In genomic region chr3:193932576-193932975, GRCh38 we compare ENCODE assay signal across 33 cellular contexts.
"Had no signal": no experiment of that assay in that cellular context is flagged by ENCODE, and none has a peak within 500 bp of the region (broad histone marks: within the 10 kb centered on the region; RNA-seq: fewer than 3 reads in every experiment).

No MANE protein-coding gene starts in this region.

- H3K4me3 ChIP-seq: adrenal gland, body of pancreas, breast epithelium had no signal

- FAIRE-seq: astrocyte, colon had no signal

- H3K27ac ChIP-seq: adrenal gland, body of pancreas, brain microvascular endothelial cell, breast epithelium, WERI-Rb-1 had no signal

- H3K9me3 ChIP-seq: adrenal gland, body of pancreas, breast epithelium had no signal

- ATAC-seq: activated CD4-positive, alpha-beta T cell treated with anti-CD3 and anti-CD28 coated beads for 36 hours; activated CD4-positive, CD25-positive, alpha-beta regulatory T cell treated with anti-CD3 and anti-CD28 coated beads, Interleukin-2, amount 50 U/mL, for 24 hours; activated CD8-positive, alpha-beta memory T cell treated with anti-CD3 and anti-CD28 coated beads, Interleukin-2, amount 10 ng/mL, durations not matched to agents 7 days and 5 days; activated CD8-positive, alpha-beta T cell treated with anti-CD3 and anti-CD28 coated beads, Interleukin-2, amount 10 ng/mL, durations not matched to agents 7 days and 5 days; activated naive CD4-positive, alpha-beta T cell treated with anti-CD3 and anti-CD28 coated beads, Interleukin-2, amount 50 U/mL, for 72 hours; body of pancreas; WTC11 had no signal

- H3K27me3 ChIP-seq: adrenal gland, body of pancreas, breast epithelium had no signal

- H3K36me3 ChIP-seq: adrenal gland, brain microvascular endothelial cell, breast epithelium, WERI-Rb-1 had no signal

- DNase-seq: activated CD4-positive, alpha-beta memory T cell treated with anti-CD3 and anti-CD28 coated beads, Interleukin-2, amount 10 ng/mL, durations not matched to agents 7 days and 5 days; activated CD4-positive, alpha-beta T cell treated with anti-CD3 and anti-CD28 coated beads for 1 hour; activated CD4-positive, alpha-beta T cell treated with anti-CD3 and anti-CD28 coated beads for 36 hours; activated CD4-positive, alpha-beta T cell treated with anti-CD3 and anti-CD28 coated beads for 48 hours; activated CD4-positive, alpha-beta T cell treated with anti-CD3 and anti-CD28 coated beads, Interleukin-2, amount 10 ng/mL, durations not matched to agents 7 days and 5 days; activated CD4-positive, alpha-beta T cell treated with anti-CD3 and anti-CD28 coated beads, Interleukin-2, amount 50 U/mL, for 48 hours; activated CD4-positive, CD25-positive, alpha-beta regulatory T cell; activated CD8-positive, alpha-beta memory T cell treated with anti-CD3 and anti-CD28 coated beads for 24 hours; activated CD8-positive, alpha-beta memory T cell treated with anti-CD3 and anti-CD28 coated beads, Interleukin-2, amount 10 ng/mL, durations not matched to agents 7 days and 5 days; activated CD8-positive, alpha-beta memory T cell treated with anti-CD3 and anti-CD28 coated beads, Interleukin-2, amount 50 U/mL, for 48 hours; activated CD8-positive, alpha-beta T cell treated with anti-CD3 and anti-CD28 coated beads, Interleukin-2, amount 10 ng/mL, durations not matched to agents 7 days and 5 days; activated effector memory CD4-positive, alpha-beta T cell treated with Interleukin-2 at 50 U/mL for 16 hours; activated gamma-delta T cell; activated naive CD4-positive, alpha-beta T cell treated with anti-CD3 and anti-CD28 coated beads, Interleukin-2, amount 10 ng/mL, durations not matched to agents 7 days and 5 days; activated naive CD4-positive, alpha-beta T cell treated with Interleukin-2 at 50 U/mL for 16 hours; activated naive CD8-positive, alpha-beta T cell treated with anti-CD3 and anti-CD28 coated beads for 36 hours; activated T-cell treated with anti-CD3 and anti-CD28 coated beads, Interleukin-2, amount 50 U/mL, for 24 hours; activated T-cell treated with anti-CD3 and anti-CD28 coated beads, Interleukin-2, amount 50 U/mL, for 48 hours; amniotic stem cell; aorta; body of pancreas; brain microvascular endothelial cell; central memory CD4-positive, alpha-beta T cell; T-helper 2 cell; T-helper 9 cell; WERI-Rb-1 had no signal

- H3K4me1 ChIP-seq: adrenal gland, body of pancreas, breast epithelium had no signal
